In genomic region chr1:30892671-30893073, GRCh38 we compare ENCODE assay signal across 2 cellular contexts.
TF ChIP-seq lines count a peak whose summit lies in the region.

No MANE protein-coding gene starts in this region.

TF ChIP-seq in IMR-90, 13 proteins besides CTCF, POLR2A, EP300 and RAD21:
- TF ChIP-seq CEBPB (IDR thresholded peaks at IDR 0.05; ENCODE audit: low read depth, low read length) (peak; percentile 67), MAZ (IDR thresholded peaks at IDR 0.05; ENCODE audit: borderline replicate concordance, low read depth, low read length) (no peak), RFX5 (IDR thresholded peaks at IDR 0.05; ENCODE audit: low read depth, low read length) (no peak)

TF ChIP-seq in K562, 482 proteins besides CTCF, POLR2A, EP300 and RAD21 (continues in another document):
- TF ChIP-seq JUND (IDR thresholded peaks at IDR 0.05; ENCODE audit: borderline replicate concordance, low read depth, low read length) (peak; percentile 64; the same call in 1 of the 2 replicates), JUND (tag; IDR thresholded peaks at IDR 0.05; ENCODE audit: borderline replicate concordance, low read depth, low read length) (no peak), KLF13 (tag; IDR thresholded peaks at IDR 0.05; ENCODE audit: borderline replicate concordance, low read depth) (no peak), BRF1 (IDR thresholded peaks at IDR 0.05; ENCODE audit: borderline replicate concordance, extremely low read depth, insufficient read length) (no peak), NFE2 (IDR thresholded peaks at IDR 0.05; ENCODE audit: low read depth) (no peak), ZBTB26 (CRISPR knock-in tag; IDR thresholded peaks at IDR 0.05) (no peak), ZNF507 (tag; conservative IDR thresholded peaks at IDR 0.05) (no peak), ATF1 (CRISPR knock-in tag; IDR thresholded peaks at IDR 0.05) (no peak), ATF1 (tag; IDR thresholded peaks at IDR 0.05) (no peak), U2AF2 (optimal IDR thresholded peaks at IDR 0.05; ENCODE audit: low read depth, low read length) (no peak), SMARCE1 (IDR thresholded peaks at IDR 0.05) (no peak), NUFIP1 (IDR thresholded peaks at IDR 0.05; ENCODE audit: partially characterized antibody) (no peak), HNRNPL (IDR thresholded peaks at IDR 0.05; ENCODE audit: low read depth, low read length) (no peak), NR2C1 (IDR thresholded peaks at IDR 0.05) (peak; percentile 87; the same call in 1 of the 2 replicates), NR2C1 (tag; IDR thresholded peaks at IDR 0.05) (peak; percentile 91), EGR1 (conservative IDR thresholded peaks at IDR 0.05) (0 out of 2 replicates have a peak, but pooled peaks have one; percentile 33), RFX1 (IDR thresholded peaks at IDR 0.05) (no peak), ZNF324 (CRISPR knock-in tag; IDR thresholded peaks at IDR 0.05) (no peak), CREB1 (IDR thresholded peaks at IDR 0.05) (no peak), CREB1 (CRISPR knock-in tag; IDR thresholded peaks at IDR 0.05) (0 out of 2 replicates have a peak, but pooled peaks have one; percentile 30), SAP30 (IDR thresholded peaks at IDR 0.05; ENCODE audit: borderline replicate concordance, insufficient read depth, low read depth, low read length, poor library complexity, severe bottlenecking) (no peak), CBFA2T3 (IDR thresholded peaks at IDR 0.05) (peak; percentile 48), XRCC5 (IDR thresholded peaks at IDR 0.05; ENCODE audit: low read depth, low read length) (no peak), IRF2 (CRISPR knock-in tag; IDR thresholded peaks at IDR 0.05) (no peak), SMARCA5 (IDR thresholded peaks at IDR 0.05) (no peak), YY1 (IDR thresholded peaks at IDR 0.05; ENCODE audit: borderline replicate concordance in 1 of 3, control insufficient read depth in 1 of 3, extremely low read depth in 1 of 3, insufficient read depth in 3 of 3, insufficient read length in 1 of 3, insufficient replicate concordance in 2 of 3, low read depth in 1 of 3, low read length in 2 of 3) (peak in 1 of 3 experiments; percentile 52), ZNF280B (CRISPR knock-in tag; IDR thresholded peaks at IDR 0.05) (no peak), ZNF785 (CRISPR knock-in tag; IDR thresholded peaks at IDR 0.05) (no peak), ZNF121 (CRISPR knock-in tag; conservative IDR thresholded peaks at IDR 0.05) (no peak), MAZ (CRISPR knock-in tag; conservative IDR thresholded peaks at IDR 0.05 in 1 of 2, IDR thresholded peaks at IDR 0.05 in 1 of 2) (no peak), BRCA1 (IDR thresholded peaks at IDR 0.05) (no peak), BRCA1 (CRISPR knock-in tag; IDR thresholded peaks at IDR 0.05) (no peak), EHMT2 (IDR thresholded peaks at IDR 0.05) (0 out of 2 replicates have a peak, but pooled peaks have one; percentile 23), ZC3H11A (IDR thresholded peaks at IDR 0.05; ENCODE audit: low read depth, low read length) (no peak), CEBPB (tag; IDR thresholded peaks at IDR 0.05) (0 out of 2 replicates have a peak, but pooled peaks have one; percentile 54), NR2C2 (CRISPR knock-in tag; IDR thresholded peaks at IDR 0.05) (peak; percentile 23; the same call in 1 of the 2 replicates), NR2C2 (tag; IDR thresholded peaks at IDR 0.05) (peak; percentile 85), SMAD4 (CRISPR knock-in tag; conservative IDR thresholded peaks at IDR 0.05) (peak; percentile 30; the same call in 1 of the 2 replicates), ZBTB1 (CRISPR knock-in tag; IDR thresholded peaks at IDR 0.05; ENCODE audit: borderline replicate concordance, low read depth) (0 out of 2 replicates have a peak, but pooled peaks have one; percentile 24), FOSL1 (tag; conservative IDR thresholded peaks at IDR 0.05) (peak; percentile 53), ZFPM2 (CRISPR knock-in tag; IDR thresholded peaks at IDR 0.05) (no peak), ZNF780A (CRISPR knock-in tag; IDR thresholded peaks at IDR 0.05) (no peak), CREB3L1 (IDR thresholded peaks at IDR 0.05; ENCODE audit: borderline replicate concordance, low read depth) (no peak)
- TF ChIP-seq, protein P1, sequence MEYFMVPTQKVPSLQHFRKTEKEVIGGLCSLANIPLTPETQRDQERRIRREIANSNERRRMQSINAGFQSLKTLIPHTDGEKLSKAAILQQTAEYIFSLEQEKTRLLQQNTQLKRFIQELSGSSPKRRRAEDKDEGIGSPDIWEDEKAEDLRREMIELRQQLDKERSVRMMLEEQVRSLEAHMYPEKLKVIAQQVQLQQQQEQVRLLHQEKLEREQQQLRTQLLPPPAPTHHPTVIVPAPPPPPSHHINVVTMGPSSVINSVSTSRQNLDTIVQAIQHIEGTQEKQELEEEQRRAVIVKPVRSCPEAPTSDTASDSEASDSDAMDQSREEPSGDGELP (CRISPR knock-in tag; IDR thresholded peaks at IDR 0.05; ENCODE audit: borderline replicate concordance), result peak; percentile 94
- TF ChIP-seq, protein P2, sequence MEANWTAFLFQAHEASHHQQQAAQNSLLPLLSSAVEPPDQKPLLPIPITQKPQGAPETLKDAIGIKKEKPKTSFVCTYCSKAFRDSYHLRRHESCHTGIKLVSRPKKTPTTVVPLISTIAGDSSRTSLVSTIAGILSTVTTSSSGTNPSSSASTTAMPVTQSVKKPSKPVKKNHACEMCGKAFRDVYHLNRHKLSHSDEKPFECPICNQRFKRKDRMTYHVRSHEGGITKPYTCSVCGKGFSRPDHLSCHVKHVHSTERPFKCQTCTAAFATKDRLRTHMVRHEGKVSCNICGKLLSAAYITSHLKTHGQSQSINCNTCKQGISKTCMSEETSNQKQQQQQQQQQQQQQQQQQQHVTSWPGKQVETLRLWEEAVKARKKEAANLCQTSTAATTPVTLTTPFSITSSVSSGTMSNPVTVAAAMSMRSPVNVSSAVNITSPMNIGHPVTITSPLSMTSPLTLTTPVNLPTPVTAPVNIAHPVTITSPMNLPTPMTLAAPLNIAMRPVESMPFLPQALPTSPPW (CRISPR knock-in tag; IDR thresholded peaks at IDR 0.05), result 0 out of 2 replicates have a peak, but pooled peaks have one; percentile 41
- TF ChIP-seq, protein P3, sequence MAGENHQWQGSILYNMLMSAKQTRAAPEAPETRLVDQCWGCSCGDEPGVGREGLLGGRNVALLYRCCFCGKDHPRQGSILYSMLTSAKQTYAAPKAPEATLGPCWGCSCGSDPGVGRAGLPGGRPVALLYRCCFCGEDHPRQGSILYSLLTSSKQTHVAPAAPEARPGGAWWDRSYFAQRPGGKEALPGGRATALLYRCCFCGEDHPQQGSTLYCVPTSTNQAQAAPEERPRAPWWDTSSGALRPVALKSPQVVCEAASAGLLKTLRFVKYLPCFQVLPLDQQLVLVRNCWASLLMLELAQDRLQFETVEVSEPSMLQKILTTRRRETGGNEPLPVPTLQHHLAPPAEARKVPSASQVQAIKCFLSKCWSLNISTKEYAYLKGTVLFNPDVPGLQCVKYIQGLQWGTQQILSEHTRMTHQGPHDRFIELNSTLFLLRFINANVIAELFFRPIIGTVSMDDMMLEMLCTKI (IDR thresholded peaks at IDR 0.05; ENCODE audit: partially characterized antibody), result no peak
- TF ChIP-seq, protein P4, sequence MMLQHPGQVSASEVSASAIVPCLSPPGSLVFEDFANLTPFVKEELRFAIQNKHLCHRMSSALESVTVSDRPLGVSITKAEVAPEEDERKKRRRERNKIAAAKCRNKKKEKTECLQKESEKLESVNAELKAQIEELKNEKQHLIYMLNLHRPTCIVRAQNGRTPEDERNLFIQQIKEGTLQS (IDR thresholded peaks at IDR 0.05), result peak; percentile 39; the same call in 1 of the 2 replicates
- TF ChIP-seq, protein P4 (CRISPR knock-in tag; conservative IDR thresholded peaks at IDR 0.05), result no peak
- TF ChIP-seq, protein P5, sequence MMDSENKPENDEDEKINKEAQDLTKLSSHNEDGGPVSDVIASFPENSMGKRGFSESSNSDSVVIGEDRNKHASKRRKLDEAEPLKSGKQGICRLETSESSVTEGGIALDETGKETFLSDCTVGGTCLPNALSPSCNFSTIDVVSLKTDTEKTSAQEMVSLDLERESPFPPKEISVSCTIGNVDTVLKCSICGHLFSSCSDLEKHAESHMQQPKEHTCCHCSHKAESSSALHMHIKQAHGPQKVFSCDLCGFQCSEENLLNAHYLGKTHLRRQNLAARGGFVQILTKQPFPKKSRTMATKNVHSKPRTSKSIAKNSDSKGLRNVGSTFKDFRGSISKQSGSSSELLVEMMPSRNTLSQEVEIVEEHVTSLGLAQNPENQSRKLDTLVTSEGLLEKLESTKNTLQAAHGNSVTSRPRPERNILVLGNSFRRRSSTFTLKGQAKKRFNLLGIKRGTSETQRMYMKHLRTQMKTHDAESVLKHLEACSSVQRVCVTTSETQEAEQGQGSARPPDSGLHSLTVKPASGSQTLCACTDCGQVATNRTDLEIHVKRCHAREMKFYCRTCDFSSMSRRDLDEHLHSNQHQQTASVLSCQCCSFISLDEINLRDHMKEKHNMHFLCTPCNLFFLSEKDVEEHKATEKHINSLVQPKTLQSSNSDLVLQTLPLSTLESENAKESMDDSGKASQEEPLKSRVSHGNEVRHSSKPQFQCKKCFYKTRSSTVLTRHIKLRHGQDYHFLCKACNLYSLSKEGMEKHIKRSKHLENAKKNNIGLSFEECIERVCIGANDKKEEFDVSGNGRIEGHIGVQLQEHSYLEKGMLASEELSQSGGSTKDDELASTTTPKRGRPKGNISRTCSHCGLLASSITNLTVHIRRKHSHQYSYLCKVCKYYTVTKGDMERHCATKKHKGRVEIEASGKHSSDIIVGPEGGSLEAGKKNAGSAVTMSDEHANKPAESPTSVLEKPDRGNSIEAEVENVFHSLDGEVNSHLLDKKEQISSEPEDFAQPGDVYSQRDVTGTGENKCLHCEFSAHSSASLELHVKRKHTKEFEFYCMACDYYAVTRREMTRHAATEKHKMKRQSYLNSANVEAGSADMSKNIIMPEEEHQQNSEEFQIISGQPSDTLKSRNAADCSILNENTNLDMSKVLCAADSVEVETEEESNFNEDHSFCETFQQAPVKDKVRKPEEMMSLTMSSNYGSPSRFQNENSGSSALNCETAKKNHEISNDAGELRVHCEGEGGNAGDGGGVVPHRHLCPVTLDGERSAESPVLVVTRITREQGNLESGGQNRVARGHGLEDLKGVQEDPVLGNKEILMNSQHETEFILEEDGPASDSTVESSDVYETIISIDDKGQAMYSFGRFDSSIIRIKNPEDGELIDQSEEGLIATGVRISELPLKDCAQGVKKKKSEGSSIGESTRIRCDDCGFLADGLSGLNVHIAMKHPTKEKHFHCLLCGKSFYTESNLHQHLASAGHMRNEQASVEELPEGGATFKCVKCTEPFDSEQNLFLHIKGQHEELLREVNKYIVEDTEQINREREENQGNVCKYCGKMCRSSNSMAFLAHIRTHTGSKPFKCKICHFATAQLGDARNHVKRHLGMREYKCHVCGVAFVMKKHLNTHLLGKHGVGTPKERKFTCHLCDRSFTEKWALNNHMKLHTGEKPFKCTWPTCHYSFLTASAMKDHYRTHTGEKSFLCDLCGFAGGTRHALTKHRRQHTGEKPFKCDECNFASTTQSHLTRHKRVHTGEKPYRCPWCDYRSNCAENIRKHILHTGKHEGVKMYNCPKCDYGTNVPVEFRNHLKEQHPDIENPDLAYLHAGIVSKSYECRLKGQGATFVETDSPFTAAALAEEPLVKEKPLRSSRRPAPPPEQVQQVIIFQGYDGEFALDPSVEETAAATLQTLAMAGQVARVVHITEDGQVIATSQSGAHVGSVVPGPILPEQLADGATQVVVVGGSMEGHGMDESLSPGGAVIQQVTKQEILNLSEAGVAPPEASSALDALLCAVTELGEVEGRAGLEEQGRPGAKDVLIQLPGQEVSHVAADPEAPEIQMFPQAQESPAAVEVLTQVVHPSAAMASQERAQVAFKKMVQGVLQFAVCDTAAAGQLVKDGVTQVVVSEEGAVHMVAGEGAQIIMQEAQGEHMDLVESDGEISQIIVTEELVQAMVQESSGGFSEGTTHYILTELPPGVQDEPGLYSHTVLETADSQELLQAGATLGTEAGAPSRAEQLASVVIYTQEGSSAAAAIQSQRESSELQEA (IDR thresholded peaks at IDR 0.05; ENCODE audit: low read depth), result no peak
